ENCODE assay signal across 11 cellular contexts in the genomic region with DNA sequence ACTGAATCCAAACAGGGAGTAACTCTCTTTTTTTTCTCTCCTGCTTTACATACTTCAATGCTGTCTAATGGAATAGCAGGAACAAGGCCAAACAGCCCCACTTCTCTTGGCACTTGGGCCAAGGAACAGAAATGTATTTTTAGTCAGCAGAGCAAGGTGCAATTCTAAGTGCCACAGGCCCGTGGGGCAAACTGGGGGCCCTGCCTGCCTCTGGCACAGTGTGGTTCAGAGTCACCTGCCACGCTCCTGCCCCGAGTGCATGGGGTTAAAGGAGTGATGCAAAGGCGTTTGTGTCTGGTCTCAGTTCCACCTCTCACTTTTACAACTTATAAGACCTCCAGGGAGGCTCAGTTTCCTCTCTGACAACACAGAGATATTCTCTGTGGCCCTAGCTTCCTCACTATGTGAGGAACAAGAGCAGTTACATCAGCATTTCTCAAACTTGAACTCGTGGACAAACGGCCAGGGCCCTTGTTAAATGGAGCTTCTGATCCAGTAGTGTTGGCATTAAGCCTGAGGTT. TPM values are rescaled to one million over a fixed set of nuclear protein-coding genes. Genes with fewer than 3 reads are reported as not detected.
DNase-seq lines count a peak whose midpoint lies in the region; ATAC-seq and TF ChIP-seq lines count a peak whose summit lies in the region.
"Had no signal": no experiment of that assay in that cellular context is flagged by ENCODE, and none has a peak within 500 bp of the region (broad histone marks: within the 10 kb centered on the region; RNA-seq: fewer than 3 reads in every experiment).

No MANE protein-coding gene starts in this region.

- 32 to 46% methylated on average over 6 of the region's 6 CpGs for WGBS in upper lobe of left lung, 2 donors

- H3K4me3 ChIP-seq in left ventricle myocardium inferior (peak overlapping the region; percentile 3), upper lobe of left lung (no peak overlapping the region), Caco-2 (ENCODE audit: low read depth, low read length) (no peak overlapping the region)
- H3K4me3 ChIP-seq: PC-9 had no signal

- no peak for TF ChIP-seq EP300 in upper lobe of left lung (IDR thresholded peaks at IDR 0.05)

- H3K27me3 ChIP-seq in left ventricle myocardium inferior (ENCODE audit: low read depth): no peaks in the 10 kb centered on the region
- no peaks in the 10 kb centered on the region for H3K27me3 ChIP-seq in upper lobe of left lung
- H3K27me3 ChIP-seq in Caco-2 (replicated peaks; ENCODE audit: control insufficient read depth, insufficient read depth, low read length): no peaks in the 10 kb centered on the region

- DNase-seq in NCI-H446 treated with DMSO at 0.1 percent for 48 hours (lab: John Stamatoyannopoulos, UW): peak; percentile 13
- DNase-seq in left ventricle myocardium inferior: peak; percentile 50
- DNase-seq in upper lobe of left lung: no peak
- DNase-seq in HuH-7.5 (ENCODE audit: low spot score): no peak
- no peak for DNase-seq in Caco-2
- DNase-seq: KBM-7, PC-9 had no signal

- CTCF ChIA-PET in Caco-2 (lab: Charles Lee): interaction anchor here (0.6 kb wide), 1 partner anchor 385 kb away, joined by 3 read pairs; no protein-coding TSS in a partner anchor

- POLR2A ChIA-PET in Caco-2 (lab: Charles Lee): no interaction called here

- no peak overlapping the region for H3K4me3 Mint-ChIP-seq in Caco-2 (ENCODE audit: unreplicated experiment)
- H3K4me3 Mint-ChIP-seq: central memory CD8-positive, alpha-beta T cell had no signal

- intact Hi-C loops in left ventricle myocardium inferior (cut with micrococcal nuclease): no loop called here
- intact Hi-C loops in Caco-2 (cut with micrococcal nuclease; ENCODE audit: unreplicated experiment): no loop called here

- H3K27ac ChIP-seq in left ventricle myocardium inferior (replicated peaks) (peak overlapping the region; percentile 82), upper lobe of left lung (peak overlapping the region; percentile 5 to 62 (median 32))
- H3K27ac ChIP-seq: parathyroid adenoma, PC-9 had no signal

- no peaks in the 10 kb centered on the region for H3K9me3 Mint-ChIP-seq in Caco-2 (ENCODE audit: unreplicated experiment)
- H3K9me3 Mint-ChIP-seq: central memory CD8-positive, alpha-beta T cell had no signal

- TF ChIP-seq CTCF in left ventricle myocardium inferior (IDR thresholded peaks at IDR 0.05; ENCODE audit: borderline replicate concordance) (no peak), upper lobe of left lung (IDR thresholded peaks at IDR 0.05) (no peak), Caco-2 (IDR thresholded peaks at IDR 0.05; ENCODE audit: insufficient read depth in 1 of 2, low read depth in 1 of 2, low read length in 1 of 2, severe bottlenecking in 1 of 2, unreplicated experiment in 1 of 2) (no peak)

- no peak for TF ChIP-seq POLR2A in upper lobe of left lung (IDR thresholded peaks at IDR 0.05)

- BruUV-seq in Caco-2 (replicated peaks; lab: Mats Ljungman, UMichigan): no TSS peak

- H3K36me3 Mint-ChIP-seq in Caco-2 (ENCODE audit: insufficient read depth, unreplicated experiment): peaks cover 19% of the 10 kb centered on the region

- no peaks in the 10 kb centered on the region for H3K27me3 Mint-ChIP-seq in Caco-2 (ENCODE audit: insufficient read depth, unreplicated experiment)
- H3K27me3 Mint-ChIP-seq: central memory CD8-positive, alpha-beta T cell had no signal

- H3K27ac Mint-ChIP-seq in Caco-2 (ENCODE audit: unreplicated experiment): no peak overlapping the region

- peaks cover 89% of the 10 kb centered on the region for H3K4me1 ChIP-seq in left ventricle myocardium inferior
- H3K4me1 ChIP-seq in upper lobe of left lung: peaks cover 33 to 49% (median 43%) of the 10 kb centered on the region in 4 donors
- no peaks in the 10 kb centered on the region for H3K4me1 ChIP-seq in Caco-2
- H3K4me1 ChIP-seq: parathyroid adenoma had no signal

- H3K9me3 ChIP-seq in left ventricle myocardium inferior (replicated peaks) (no peaks in the 10 kb centered on the region), upper lobe of left lung (no peaks in the 10 kb centered on the region), Caco-2 (no peaks in the 10 kb centered on the region)

- ATAC-seq in GM21447 (IDR thresholded peaks at IDR 0.05; ENCODE audit: unreplicated experiment): peak; percentile 78
- ATAC-seq in upper lobe of left lung (ENCODE audit: low FRiP score in 2 of 2): peak in 1 of 2 donors; percentile 27
- ATAC-seq in HG03571 (IDR thresholded peaks at IDR 0.05; ENCODE audit: unreplicated experiment): no peak

- no peaks in the 10 kb centered on the region for H3K36me3 ChIP-seq in left ventricle myocardium inferior
- no peaks in the 10 kb centered on the region for H3K36me3 ChIP-seq in upper lobe of left lung
- H3K36me3 ChIP-seq in Caco-2 (ENCODE audit: control insufficient read depth, insufficient read depth, low read length): peaks cover 1% of the 10 kb centered on the region; the same call in 1 of the 2 replicates

- no peaks in the 10 kb centered on the region for H3K4me1 Mint-ChIP-seq in Caco-2 (ENCODE audit: low read depth, unreplicated experiment)

RNA-seq across cellular contexts. Expression of gene LRIG1, which starts 51.4 kb away (rescaled TPM):
- total RNA-seq in left ventricle myocardium inferior (137 TPM), upper lobe of left lung (100 to 1,000 TPM in 2 of 6 donors, 10 to 100 TPM in 4; 45.2 to 119 (median 81.9) TPM), Caco-2 (2022) (43.4 and 47.0 TPM in 2 replicates)
- total RNA-seq: PC-9 had no signal

Comparison
In these comparisons a context has a peak if more than half of its experiments do, and no peak if none do; other contexts are left out.
1. DNase-seq: peak in NCI-H446 treated with DMSO at 0.1 percent for 48 hours (single experiment) and left ventricle myocardium inferior (single experiment); none in upper lobe of left lung (0 of 2), HuH-7.5 (single experiment) and Caco-2 (0 of 2).